24 cellular contexts compared by ENCODE assay signal in the genomic region with DNA sequence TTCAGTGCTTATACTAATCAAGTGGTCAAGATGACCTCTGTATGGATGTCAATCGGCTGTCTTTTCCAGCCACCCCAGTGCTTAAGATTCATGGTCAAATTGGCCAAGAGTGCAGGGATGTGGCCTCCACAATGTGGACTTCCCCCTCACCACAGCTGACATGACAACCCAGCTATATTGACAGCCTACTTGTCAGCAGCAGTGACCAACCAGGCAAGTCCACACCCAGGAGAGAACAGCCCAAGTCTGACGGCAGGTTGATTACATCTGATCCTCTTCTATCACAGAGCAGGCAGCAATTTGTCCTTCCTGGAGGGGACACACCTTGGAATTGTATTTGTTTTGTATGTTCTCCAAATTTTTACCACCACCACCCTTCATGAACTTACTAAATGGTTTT. TPM values are rescaled to one million over a fixed set of nuclear protein-coding genes. Genes with fewer than 3 reads are reported as not detected.
DNase-seq lines count a peak whose midpoint lies in the region; ATAC-seq, FAIRE-seq and TF ChIP-seq lines count a peak whose summit lies in the region.
"Had no signal": no experiment of that assay in that cellular context is flagged by ENCODE, and none has a peak within 500 bp of the region (broad histone marks: within the 10 kb centered on the region; RNA-seq: fewer than 3 reads in every experiment).

No MANE protein-coding gene starts in this region.

- H3K4me3 ChIP-seq in H1 (ENCODE audit: extremely low read depth in 1 of 4, insufficient read depth in 2 of 4, low read depth in 3 of 4, low read length in 4 of 4): no peak overlapping the region
- no peak overlapping the region for H3K4me3 ChIP-seq in neuronal stem cell (ENCODE audit: low read length in 2 of 2)
- H3K4me3 ChIP-seq in ovary: no peak overlapping the region
- H3K4me3 ChIP-seq: BLaER1 treated with 17β-estradiol and CSF1 and Interleukin-3, amounts not matched to agents 10 nM and 100 nM; SJSA1 had no signal

- H3K4me2 ChIP-seq in H1 (ENCODE audit: insufficient read depth in 1 of 2, low read depth in 2 of 2, low read length in 2 of 2) (no peak overlapping the region), neuronal stem cell (ENCODE audit: insufficient read depth, low read length, poor library complexity, severe bottlenecking) (no peak overlapping the region)
- H3K4me2 ChIP-seq: BLaER1 treated with 17β-estradiol and CSF1 and Interleukin-3, amounts not matched to agents 10 nM and 100 nM had no signal

- FAIRE-seq in H1 (lab: Jason Lieb, UNC): no peak
- FAIRE-seq: GM12891, HTR-8/SVneo had no signal

- H3K36me3 ChIP-seq in H1 (ENCODE audit: control insufficient read depth in 2 of 4, insufficient read depth in 4 of 4, low read length in 3 of 4): peaks cover 0 to 40% (median 12%) of the 10 kb centered on the region in 4 experiments; a peak in 5 of 8 replicates
- H3K36me3 ChIP-seq in neuronal stem cell (replicated peaks in 1 of 2; ENCODE audit: control insufficient read depth in 2 of 2, insufficient read depth in 2 of 2, low read length in 2 of 2): peaks cover 10 to 60% of the 10 kb centered on the region in 2 donors
- H3K36me3 ChIP-seq in ovary: no peaks in the 10 kb centered on the region

- no peaks in the 10 kb centered on the region for H4K20me1 ChIP-seq in H1 (replicated peaks in 1 of 2; ENCODE audit: control insufficient read depth in 1 of 2, insufficient read depth in 2 of 2, low read length in 2 of 2)
- H4K20me1 ChIP-seq: BLaER1 treated with 17β-estradiol and CSF1 and Interleukin-3, amounts not matched to agents 10 nM and 100 nM had no signal

- H3K27me3 ChIP-seq in H1 (replicated peaks in 1 of 4; ENCODE audit: control insufficient read depth in 3 of 4, extremely low read depth in 1 of 4, insufficient read depth in 3 of 4, low read length in 3 of 4) (no peaks in the 10 kb centered on the region), neuronal stem cell (ENCODE audit: control insufficient read depth in 3 of 3, insufficient read depth in 3 of 3, low read depth in 1 of 3, low read length in 3 of 3) (no peaks in the 10 kb centered on the region), ovary (no peaks in the 10 kb centered on the region)
- H3K27me3 ChIP-seq: BLaER1 treated with 17β-estradiol and CSF1 and Interleukin-3, amounts not matched to agents 10 nM and 100 nM; SJSA1 had no signal

- H2BK5ac ChIP-seq in H1 (ENCODE audit: low read depth, low read length): no peak overlapping the region
- H2BK5ac ChIP-seq in neuronal stem cell (ENCODE audit: low read length): no peak overlapping the region

- H3K9me3 ChIP-seq in H1 (ENCODE audit: insufficient read depth in 2 of 2, low read depth in 1 of 2, low read length in 1 of 2): no peaks in the 10 kb centered on the region
- H3K9me3 ChIP-seq in neuronal stem cell (replicated peaks in 1 of 2; ENCODE audit: control insufficient read depth in 2 of 2, insufficient read depth in 1 of 2, low read depth in 1 of 2, low read length in 2 of 2): peaks cover 0 to 2% of the 10 kb centered on the region in 2 donors
- no peaks in the 10 kb centered on the region for H3K9me3 ChIP-seq in ovary
- H3K9me3 ChIP-seq: BLaER1 treated with 17β-estradiol and CSF1 and Interleukin-3, amounts not matched to agents 10 nM and 100 nM; SJSA1 had no signal

- H3K4ac ChIP-seq in H1 (replicated peaks; ENCODE audit: insufficient read length, low read depth, low read length) (no peak overlapping the region), neuronal stem cell (ENCODE audit: low read length) (no peak overlapping the region)

- ATAC-seq in left ventricle myocardium superior (peak; percentile 36), Right ventricle myocardium inferior (no peak), GM19023 (IDR thresholded peaks at IDR 0.05; ENCODE audit: unreplicated experiment) (no peak), GM19395 (IDR thresholded peaks at IDR 0.05; ENCODE audit: unreplicated experiment) (no peak)
- ATAC-seq: CD8-positive, alpha-beta T cell had no signal

- H2AFZ ChIP-seq in H1 (ENCODE audit: low read length) (no peak overlapping the region), neuronal stem cell (ENCODE audit: low read length) (no peak overlapping the region)

- no peak overlapping the region for H4K91ac ChIP-seq in H1 (replicated peaks; ENCODE audit: insufficient read length, low read length)
- H4K91ac ChIP-seq in neuronal stem cell (ENCODE audit: low read depth, low read length, poor library complexity): no peak overlapping the region

- H2BK12ac ChIP-seq in H1 (ENCODE audit: low read depth, low read length) (no peak overlapping the region), neuronal stem cell (ENCODE audit: low read length) (no peak overlapping the region)

- H3K27me3 Mint-ChIP-seq in type B pancreatic cell: no peaks in the 10 kb centered on the region

- no peak for TF ChIP-seq RAD21 in H1 (IDR thresholded peaks at IDR 0.05 in 1 of 2, conservative IDR thresholded peaks at IDR 0.05 in 1 of 2; ENCODE audit: low read depth in 2 of 2, low read length in 2 of 2)

- no peak overlapping the region for H3K27ac ChIP-seq in H1 (ENCODE audit: low read depth, low read length)
- no peak overlapping the region for H3K27ac ChIP-seq in neuronal stem cell (replicated peaks; ENCODE audit: low read length)
- H3K27ac ChIP-seq in ovary: no peak overlapping the region
- H3K27ac ChIP-seq: BLaER1 treated with 17β-estradiol and CSF1 and Interleukin-3, amounts not matched to agents 10 nM and 100 nM; SJSA1 had no signal

- no peak overlapping the region for H2BK120ac ChIP-seq in H1 (replicated peaks; ENCODE audit: low read depth, low read length)
- no peak overlapping the region for H2BK120ac ChIP-seq in neuronal stem cell (ENCODE audit: low read depth, low read length)

- H2AK5ac ChIP-seq in H1 (ENCODE audit: low read depth, low read length) (no peak overlapping the region), neuronal stem cell (ENCODE audit: low read depth, low read length) (no peak overlapping the region)

- POLR2A ChIA-PET in H1 (lab: Charles Lee; ENCODE audit: partially characterized antibody): no interaction called here

- H3K23me2 ChIP-seq in H1 (ENCODE audit: low read depth, low read length): no peaks in the 10 kb centered on the region

- H3K4me1 ChIP-seq in H1 (replicated peaks in 1 of 4; ENCODE audit: control insufficient read depth in 3 of 4, insufficient read depth in 4 of 4, low read length in 3 of 4) (no peaks in the 10 kb centered on the region), neuronal stem cell (ENCODE audit: control insufficient read depth in 2 of 2, insufficient read depth in 1 of 2, low read depth in 1 of 2, low read length in 2 of 2) (no peaks in the 10 kb centered on the region), ovary (ENCODE audit: insufficient read depth) (no peaks in the 10 kb centered on the region)
- H3K4me1 ChIP-seq: BLaER1 treated with 17β-estradiol and CSF1 and Interleukin-3, amounts not matched to agents 10 nM and 100 nM; SJSA1 had no signal

- intact Hi-C loops in left ventricle myocardium superior (cut with micrococcal nuclease): no loop called here
- intact Hi-C loops in Right ventricle myocardium inferior (cut with DNase I): no loop called here
- intact Hi-C loops in ovary (cut with DNase I): no loop called here

- H4K8ac ChIP-seq in H1 (ENCODE audit: extremely low read depth, insufficient read depth, low read length) (no peak overlapping the region), neuronal stem cell (ENCODE audit: low read depth, low read length) (no peak overlapping the region)

- TF ChIP-seq EP300 in H1 (IDR thresholded peaks at IDR 0.05; ENCODE audit: borderline replicate concordance in 1 of 2, low read depth in 2 of 2, low read length in 2 of 2) (no peak), ovary (IDR thresholded peaks at IDR 0.05) (no peak)

- H3K14ac ChIP-seq in H1 (ENCODE audit: insufficient read length) (no peak overlapping the region), neuronal stem cell (ENCODE audit: low read length) (no peak overlapping the region)

- WGBS in H1 (ENCODE audit: extremely low coverage in 1 of 2, insufficient coverage in 1 of 2, insufficient read length in 1 of 2, insufficient replicate concordance in 2 of 2, low coverage in 1 of 2, low lambda C conversion rate in 2 of 2, missing lambda C conversion rate in 1 of 2), 2 experiments: 88% methylated on average over 2 of the region's 2 CpGs; no CpG with 5 or more reads in 1 of the 2 experiments
- whole genome bisulfite sequencing in neuronal stem cell (ENCODE audit: extremely low coverage in 2 of 2, insufficient read length in 2 of 2, insufficient replicate concordance in 1 of 2), 2 donors: no CpG with 5 or more reads among the region's 2 CpGs
- 77 to 87% (median 82%) methylated on average over 2 of the region's 2 CpGs for WGBS in ovary, 3 donors

- no peak overlapping the region for H3K4me3 Mint-ChIP-seq in type B pancreatic cell
- H3K4me3 Mint-ChIP-seq: CD8-positive, alpha-beta T cell; H9 had no signal

- H4K5ac ChIP-seq in H1 (ENCODE audit: insufficient read length, low read depth, low read length): no peak overlapping the region

- CTCF ChIA-PET in H1 (lab: Charles Lee; ENCODE audit: partially characterized antibody): interaction anchor here (0.7 to 1.4 kb wide), 3 partner anchors 62 to 629 kb away, joined by 3 read pairs; no protein-coding TSS in a partner anchor

- H3K27ac Mint-ChIP-seq in type B pancreatic cell: peak overlapping the region; percentile 18
- H3K27ac Mint-ChIP-seq: H9 had no signal

- DNase-seq in left ventricle myocardium superior (no peak), Right ventricle myocardium inferior (ENCODE audit: missing footprints) (no peak), H1 (ENCODE audit: low read depth in 1 of 2, low spot score in 2 of 2) (no peak), neuronal stem cell (ENCODE audit: low spot score) (no peak), type B pancreatic cell (ENCODE audit: extremely low spot score, unreplicated experiment) (no peak), ovary (no peak)
- DNase-seq: CD8-positive, alpha-beta T cell; DMS53; EL; H9; IMR-90; Karpas-422; NCI-H1436; NCI-H1930; NCI-H345; NCI-H524 treated with DMSO at 0.1 percent for 48 hours had no signal

- no peak overlapping the region for H3K56ac ChIP-seq in H1 (replicated peaks; ENCODE audit: insufficient read length, low read depth, low read length)

- no peak for TF ChIP-seq CTCF in H1 (IDR thresholded peaks at IDR 0.05; ENCODE audit: control extremely low read depth in 1 of 3, insufficient read depth in 1 of 3, low read depth in 1 of 3, low read length in 3 of 3)
- no peak for TF ChIP-seq CTCF in type B pancreatic cell (conservative IDR thresholded peaks at IDR 0.05)
- no peak for TF ChIP-seq CTCF in ovary (IDR thresholded peaks at IDR 0.05)

- no peaks in the 10 kb centered on the region for H3K9me3 Mint-ChIP-seq in type B pancreatic cell
- H3K9me3 Mint-ChIP-seq: CD8-positive, alpha-beta T cell; H9 had no signal

- H3K4me1 Mint-ChIP-seq in type B pancreatic cell (ENCODE audit: unreplicated experiment): no peaks in the 10 kb centered on the region
- H3K4me1 Mint-ChIP-seq: H9 had no signal

- H3K18ac ChIP-seq in H1 (ENCODE audit: extremely low read depth, low read length): no peak overlapping the region
- H3K18ac ChIP-seq in neuronal stem cell (ENCODE audit: low read length): no peak overlapping the region

- H2BK15ac ChIP-seq in H1 (ENCODE audit: low read length) (no peak overlapping the region), neuronal stem cell (ENCODE audit: low read length) (no peak overlapping the region)

- no peaks in the 10 kb centered on the region for H3K79me1 ChIP-seq in H1 (ENCODE audit: low read depth, low read length)
- H3K79me1 ChIP-seq in neuronal stem cell (ENCODE audit: low read depth, low read length): no peaks in the 10 kb centered on the region

- no peak overlapping the region for H3K9ac ChIP-seq in H1 (replicated peaks in 1 of 4; ENCODE audit: extremely low read depth in 1 of 4, low read depth in 3 of 4, low read length in 3 of 4)
- no peak overlapping the region for H3K9ac ChIP-seq in neuronal stem cell (ENCODE audit: low read depth, low read length, poor library complexity)
- H3K9ac ChIP-seq: BLaER1 treated with 17β-estradiol and CSF1 and Interleukin-3, amounts not matched to agents 10 nM and 100 nM had no signal

- no peak for TF ChIP-seq POLR2A in H1 (IDR thresholded peaks at IDR 0.05; ENCODE audit: control extremely low read depth in 1 of 2, low read depth in 2 of 2, low read length in 2 of 2)
- no peak for TF ChIP-seq POLR2A in ovary (IDR thresholded peaks at IDR 0.05)

- no peaks in the 10 kb centered on the region for H3K79me2 ChIP-seq in H1 (ENCODE audit: control insufficient read depth in 1 of 2, insufficient read depth in 2 of 2, low read length in 2 of 2)

- H3K23ac ChIP-seq in H1 (ENCODE audit: insufficient read length) (no peak overlapping the region), neuronal stem cell (ENCODE audit: low read depth, low read length, poor library complexity) (peak overlapping the region; percentile 81)

- H3K36me3 Mint-ChIP-seq in type B pancreatic cell: peaks cover 11% of the 10 kb centered on the region

- H2BK20ac ChIP-seq in H1 (ENCODE audit: low read length): no peak overlapping the region

RNA-seq across cellular contexts. Expression of gene ERVW-1, which starts 8.2 kb away (rescaled TPM):
- total RNA-seq in left ventricle myocardium superior: not detected
- not detected for total RNA-seq in Right ventricle myocardium inferior
- not detected in 2 replicates for total RNA-seq in H1 (2021; fragmentation: NEBNext Ultra II Directional; extraction: Animal tissue kit (Norgen Biotek cat#: 25700))
- 0.06 and 0.08 TPM in 2 replicates for polyA plus RNA-seq in H1 (2011; rRNA removed)
- 0.10 TPM for polyA plus RNA-seq in H1 (2011; cell fraction: cytosol; rRNA removed)
- polyA plus RNA-seq in H1 (2011; cell fraction: nucleus; rRNA removed): 0.03 TPM
- 0.19 to 0.24 TPM (median 0.21 TPM) in 4 replicates for polyA plus RNA-seq in H1 (2012, experiment 1 of 2)
- polyA plus RNA-seq in H1 (2012, experiment 2 of 2): not detected
- 0.14 TPM for polyA plus RNA-seq in H1 (2013, experiment 1 of 2)
- 0.13 TPM for polyA plus RNA-seq in H1 (2013, experiment 2 of 2)
- not detected in 2 replicates for polyA minus RNA-seq in H1 (2011; rRNA and poly(A)+ RNA removed)
- not detected for polyA minus RNA-seq in H1 (2011; cell fraction: cytosol; rRNA and poly(A)+ RNA removed)
- not detected for polyA minus RNA-seq in H1 (2011; cell fraction: nucleus; rRNA and poly(A)+ RNA removed)
- not detected for polyA plus RNA-seq in neuronal stem cell (2013, experiment 1 of 2)
- not detected for polyA plus RNA-seq in neuronal stem cell (2013, experiment 2 of 2)
- 0.12 and 1.2 TPM in 2 replicates for total RNA-seq in type B pancreatic cell (ENCODE audit: low replicate concordance)
- total RNA-seq in ovary: not detected
- under 1 TPM in 1 of 2 donors, not detected in 1; 0.06 TPM for polyA plus RNA-seq in ovary
- total RNA-seq: A673; CD8-positive, alpha-beta T cell; H9; IMR-90; MCF 10A; SJSA1 had no signal
- polyA plus RNA-seq: IMR-90 had no signal

RNA-seq across cellular contexts. Expression of gene GATAD1, which starts 38.7 kb away (rescaled TPM):
- 13.1 TPM for total RNA-seq in left ventricle myocardium superior
- total RNA-seq in Right ventricle myocardium inferior: 11.8 TPM
- 31.6 and 34.7 TPM in 2 replicates for total RNA-seq in H1 (2021; fragmentation: NEBNext Ultra II Directional; extraction: Animal tissue kit (Norgen Biotek cat#: 25700))
- 14.9 and 17.1 TPM in 2 replicates for polyA plus RNA-seq in H1 (2011; rRNA removed)
- polyA plus RNA-seq in H1 (2011; cell fraction: cytosol; rRNA removed): 27.9 TPM
- polyA plus RNA-seq in H1 (2011; cell fraction: nucleus; rRNA removed): 16.4 TPM
- 16.6 to 30.4 TPM (median 20.4 TPM) in 4 replicates for polyA plus RNA-seq in H1 (2012, experiment 1 of 2)
- polyA plus RNA-seq in H1 (2012, experiment 2 of 2): 6.6 TPM
- polyA plus RNA-seq in H1 (2013, experiment 1 of 2): 31.1 TPM
- polyA plus RNA-seq in H1 (2013, experiment 2 of 2): 27.8 TPM
- 22.8 and 27.1 TPM in 2 replicates for polyA minus RNA-seq in H1 (2011; rRNA and poly(A)+ RNA removed)
- 23.3 TPM for polyA minus RNA-seq in H1 (2011; cell fraction: cytosol; rRNA and poly(A)+ RNA removed)
- 59.2 TPM for polyA minus RNA-seq in H1 (2011; cell fraction: nucleus; rRNA and poly(A)+ RNA removed)
- 41.4 TPM for polyA plus RNA-seq in neuronal stem cell (2013, experiment 1 of 2)
- 44.8 TPM for polyA plus RNA-seq in neuronal stem cell (2013, experiment 2 of 2)
- total RNA-seq in type B pancreatic cell (ENCODE audit: low replicate concordance): 27.8 and 38.9 TPM in 2 replicates
- total RNA-seq in ovary: 10 to 100 TPM; 30.8 to 59.1 (median 40.7) TPM
- 10 to 100 TPM; 31.3 to 39.7 TPM for polyA plus RNA-seq in ovary

RNA-seq across cellular contexts. Expression of gene PEX1, which starts 42.3 kb away (rescaled TPM):
- total RNA-seq in left ventricle myocardium superior: 15.0 TPM
- total RNA-seq in Right ventricle myocardium inferior: 10.4 TPM
- total RNA-seq in H1 (2021; fragmentation: NEBNext Ultra II Directional; extraction: Animal tissue kit (Norgen Biotek cat#: 25700)): 21.8 and 23.9 TPM in 2 replicates
- polyA plus RNA-seq in H1 (2011; rRNA removed): 11.4 and 16.4 TPM in 2 replicates
- 19.3 TPM for polyA plus RNA-seq in H1 (2011; cell fraction: cytosol; rRNA removed)
- polyA plus RNA-seq in H1 (2011; cell fraction: nucleus; rRNA removed): 23.4 TPM
- 14.3 to 18.2 TPM (median 16.0 TPM) in 4 replicates for polyA plus RNA-seq in H1 (2012, experiment 1 of 2)
- 1.0 TPM for polyA plus RNA-seq in H1 (2012, experiment 2 of 2)
- polyA plus RNA-seq in H1 (2013, experiment 1 of 2): 24.7 TPM
- 23.1 TPM for polyA plus RNA-seq in H1 (2013, experiment 2 of 2)
- polyA minus RNA-seq in H1 (2011; rRNA and poly(A)+ RNA removed): 23.9 and 34.6 TPM in 2 replicates
- polyA minus RNA-seq in H1 (2011; cell fraction: cytosol; rRNA and poly(A)+ RNA removed): 13.5 TPM
- 26.0 TPM for polyA minus RNA-seq in H1 (2011; cell fraction: nucleus; rRNA and poly(A)+ RNA removed)
- 22.6 TPM for polyA plus RNA-seq in neuronal stem cell (2013, experiment 1 of 2)
- 21.8 TPM for polyA plus RNA-seq in neuronal stem cell (2013, experiment 2 of 2)
- total RNA-seq in type B pancreatic cell (ENCODE audit: low replicate concordance): 19.7 and 22.2 TPM in 2 replicates
- total RNA-seq in ovary: 10 to 100 TPM; 14.5 to 21.4 (median 19.8) TPM
- 10 to 100 TPM; 11.9 to 17.3 TPM for polyA plus RNA-seq in ovary

RNA-seq across cellular contexts. Expression of gene RBM48, which starts 42.6 kb away (rescaled TPM):
- 14.4 TPM for total RNA-seq in left ventricle myocardium superior
- 11.8 TPM for total RNA-seq in Right ventricle myocardium inferior
- 8.6 and 9.5 TPM in 2 replicates for total RNA-seq in H1 (2021; fragmentation: NEBNext Ultra II Directional; extraction: Animal tissue kit (Norgen Biotek cat#: 25700))
- 4.1 and 4.3 TPM in 2 replicates for polyA plus RNA-seq in H1 (2011; rRNA removed)
- polyA plus RNA-seq in H1 (2011; cell fraction: cytosol; rRNA removed): 4.4 TPM
- polyA plus RNA-seq in H1 (2011; cell fraction: nucleus; rRNA removed): 3.3 TPM
- polyA plus RNA-seq in H1 (2012, experiment 1 of 2): 4.4 to 8.4 TPM (median 5.0 TPM) in 4 replicates
- 2.0 TPM for polyA plus RNA-seq in H1 (2012, experiment 2 of 2)
- polyA plus RNA-seq in H1 (2013, experiment 1 of 2): 7.2 TPM
- polyA plus RNA-seq in H1 (2013, experiment 2 of 2): 6.6 TPM
- polyA minus RNA-seq in H1 (2011; rRNA and poly(A)+ RNA removed): 6.3 and 6.7 TPM in 2 replicates
- polyA minus RNA-seq in H1 (2011; cell fraction: cytosol; rRNA and poly(A)+ RNA removed): 2.6 TPM
- 11.6 TPM for polyA minus RNA-seq in H1 (2011; cell fraction: nucleus; rRNA and poly(A)+ RNA removed)
- 12.2 TPM for polyA plus RNA-seq in neuronal stem cell (2013, experiment 1 of 2)
- 13.1 TPM for polyA plus RNA-seq in neuronal stem cell (2013, experiment 2 of 2)
- total RNA-seq in type B pancreatic cell (ENCODE audit: low replicate concordance): 14.4 and 17.0 TPM in 2 replicates
- 10 to 100 TPM in 6 of 7 donors, 1 to 10 TPM in 1; 7.5 to 18.1 (median 13.6) TPM for total RNA-seq in ovary
- 10 to 100 TPM; 12.6 to 24.4 TPM for polyA plus RNA-seq in ovary
